In the genomic region with DNA sequence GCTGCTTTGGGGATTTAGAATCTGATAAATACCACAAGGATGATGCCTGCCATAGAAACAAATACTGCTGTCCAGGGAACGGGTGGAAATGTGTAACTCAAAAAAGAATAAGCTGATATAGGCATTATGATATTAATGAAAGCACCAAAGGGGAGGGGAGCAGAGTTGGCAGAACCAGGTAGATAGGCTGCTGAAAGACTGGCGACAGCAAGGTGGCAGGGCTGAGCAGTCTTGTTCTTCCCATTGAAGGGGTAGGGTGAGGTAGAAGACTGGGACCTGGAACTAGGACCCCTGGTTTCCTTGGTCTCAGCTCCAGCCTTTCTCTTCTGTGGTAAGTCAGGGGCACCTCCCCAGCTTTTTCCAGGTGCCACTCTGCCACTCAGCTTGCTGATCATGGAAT, we compare ENCODE assay signal across 1 cellular context.
TF ChIP-seq lines count a peak whose summit lies in the region.

No MANE protein-coding gene starts in this region.

TF ChIP-seq in liver, 16 proteins besides CTCF, POLR2A, EP300 and RAD21 (continued from another document):
- TF ChIP-seq, protein P1, sequence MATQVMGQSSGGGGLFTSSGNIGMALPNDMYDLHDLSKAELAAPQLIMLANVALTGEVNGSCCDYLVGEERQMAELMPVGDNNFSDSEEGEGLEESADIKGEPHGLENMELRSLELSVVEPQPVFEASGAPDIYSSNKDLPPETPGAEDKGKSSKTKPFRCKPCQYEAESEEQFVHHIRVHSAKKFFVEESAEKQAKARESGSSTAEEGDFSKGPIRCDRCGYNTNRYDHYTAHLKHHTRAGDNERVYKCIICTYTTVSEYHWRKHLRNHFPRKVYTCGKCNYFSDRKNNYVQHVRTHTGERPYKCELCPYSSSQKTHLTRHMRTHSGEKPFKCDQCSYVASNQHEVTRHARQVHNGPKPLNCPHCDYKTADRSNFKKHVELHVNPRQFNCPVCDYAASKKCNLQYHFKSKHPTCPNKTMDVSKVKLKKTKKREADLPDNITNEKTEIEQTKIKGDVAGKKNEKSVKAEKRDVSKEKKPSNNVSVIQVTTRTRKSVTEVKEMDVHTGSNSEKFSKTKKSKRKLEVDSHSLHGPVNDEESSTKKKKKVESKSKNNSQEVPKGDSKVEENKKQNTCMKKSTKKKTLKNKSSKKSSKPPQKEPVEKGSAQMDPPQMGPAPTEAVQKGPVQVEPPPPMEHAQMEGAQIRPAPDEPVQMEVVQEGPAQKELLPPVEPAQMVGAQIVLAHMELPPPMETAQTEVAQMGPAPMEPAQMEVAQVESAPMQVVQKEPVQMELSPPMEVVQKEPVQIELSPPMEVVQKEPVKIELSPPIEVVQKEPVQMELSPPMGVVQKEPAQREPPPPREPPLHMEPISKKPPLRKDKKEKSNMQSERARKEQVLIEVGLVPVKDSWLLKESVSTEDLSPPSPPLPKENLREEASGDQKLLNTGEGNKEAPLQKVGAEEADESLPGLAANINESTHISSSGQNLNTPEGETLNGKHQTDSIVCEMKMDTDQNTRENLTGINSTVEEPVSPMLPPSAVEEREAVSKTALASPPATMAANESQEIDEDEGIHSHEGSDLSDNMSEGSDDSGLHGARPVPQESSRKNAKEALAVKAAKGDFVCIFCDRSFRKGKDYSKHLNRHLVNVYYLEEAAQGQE (IDR thresholded peaks at IDR 0.05) = no peak
TF ChIP-seq in liver: peak in this region for 0.
